Comparison of ENCODE assay signal across 10 cellular contexts in the genomic region with DNA sequence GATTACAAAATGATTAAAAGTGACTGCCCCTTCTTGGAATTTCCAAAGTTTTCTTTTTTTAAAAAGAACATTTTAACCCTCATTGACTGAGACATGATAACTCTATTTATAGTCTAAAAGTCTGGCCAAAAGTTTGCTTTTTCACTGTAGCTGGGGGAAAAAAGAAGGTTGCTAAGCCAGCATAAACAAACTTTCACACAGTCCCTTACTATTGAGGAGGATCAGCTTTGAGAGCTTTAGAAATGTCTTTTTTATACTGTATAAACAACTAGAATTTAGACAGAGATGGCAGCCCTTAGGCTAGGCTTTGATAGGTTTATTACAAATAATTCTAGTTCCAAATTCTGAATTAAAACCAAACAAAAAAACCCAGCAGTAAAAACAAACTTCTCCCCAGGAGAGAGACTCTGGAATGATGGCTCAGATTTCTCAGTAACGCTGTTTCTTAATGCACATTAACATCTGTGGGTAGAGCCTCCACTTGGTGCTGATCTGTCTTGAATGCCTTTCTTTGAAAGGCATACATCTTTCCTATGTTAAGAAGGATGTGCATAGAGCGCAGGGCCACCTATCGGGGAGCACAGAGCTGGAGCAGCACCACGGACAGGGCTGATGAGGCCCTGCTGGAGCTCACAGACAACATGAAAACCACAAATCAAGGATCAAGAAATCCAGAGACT.
A peak's percentile ranks its signal among the peaks of the same experiment; 100 is the strongest.
DNase-seq lines count a peak whose midpoint lies in the region; ATAC-seq and TF ChIP-seq lines count a peak whose summit lies in the region.
"Had no signal": no experiment of that assay in that cellular context is flagged by ENCODE, and none has a peak within 500 bp of the region (broad histone marks: within the 10 kb centered on the region; RNA-seq: fewer than 3 reads in every experiment).

No MANE protein-coding gene starts in this region.

- H3K9me3 Mint-ChIP-seq in progenitor cell of endocrine pancreas (ENCODE audit: low read depth), result no peaks in the 10 kb centered on the region
- H3K9me3 Mint-ChIP-seq: T-helper 1 cell treated with Interleukin-12 subunit alpha and Interleukin-12 subunit beta and Interleukin-4 antibody, amounts not matched to agents 30 μg/mL and 1 μg/mL, for 36 hours had no signal

- peak; percentile 57 for TF ChIP-seq CTCF in brain microvascular endothelial cell (IDR thresholded peaks at IDR 0.05; ENCODE audit: low read depth, low read length, missing control alignments)
- no peak for TF ChIP-seq CTCF in progenitor cell of endocrine pancreas (IDR thresholded peaks at IDR 0.05; ENCODE audit: unreplicated experiment)
- TF ChIP-seq CTCF in body of pancreas (IDR thresholded peaks at IDR 0.05), result no peak

- H3K9ac ChIP-seq in BLaER1, result no peak overlapping the region

- no peak for ATAC-seq in body of pancreas

- H3K4me1 ChIP-seq in BLaER1 (peaks cover 94% of the 10 kb centered on the region), body of pancreas (peaks cover 22% of the 10 kb centered on the region)

- TF ChIP-seq POLR2A in body of pancreas (IDR thresholded peaks at IDR 0.05), result no peak

- no peaks in the 10 kb centered on the region for H3K27me3 ChIP-seq in BLaER1
- H3K27me3 ChIP-seq in brain microvascular endothelial cell (replicated peaks), result no peaks in the 10 kb centered on the region
- H3K27me3 ChIP-seq in body of pancreas, result no peaks in the 10 kb centered on the region

- H4K20me1 ChIP-seq in BLaER1, result peaks cover 100% of the 10 kb centered on the region

- WGBS in body of pancreas, 2 donors, result 77 to 89% methylated on average over 4 of the region's 4 CpGs

- in situ Hi-C loops in brain microvascular endothelial cell (cut with HindIII; ENCODE audit: low pct_ligation_motif_present, low sequenced_read_pairs), result no loop called here

- H3K27ac Mint-ChIP-seq in progenitor cell of endocrine pancreas, result no peak overlapping the region
- H3K27ac Mint-ChIP-seq: T-helper 1 cell treated with Interleukin-12 subunit alpha and Interleukin-12 subunit beta and Interleukin-4 antibody, amounts not matched to agents 30 μg/mL and 1 μg/mL, for 36 hours had no signal

- peak; percentile 45 for DNase-seq in HT1080 (ENCODE audit: low read depth)
- peak; percentile 50 for DNase-seq in brain microvascular endothelial cell
- DNase-seq in lung microvascular endothelial cell (ENCODE audit: low read depth in 2 of 2), result peak; percentile 23 to 37
- DNase-seq in progenitor cell of endocrine pancreas (ENCODE audit: low spot score, unreplicated experiment), result no peak
- no peak for DNase-seq in inferior parietal cortex (ENCODE audit: extremely low spot score)
- no peak for DNase-seq in body of pancreas
- DNase-seq in NCI-H2081 treated with DMSO at 0.1 percent for 48 hours (lab: John Stamatoyannopoulos, UW), result no peak
- DNase-seq: effector CD8-positive, alpha-beta T cell had no signal

- peaks cover 8% of the 10 kb centered on the region for H3K4me1 Mint-ChIP-seq in progenitor cell of endocrine pancreas (ENCODE audit: low read depth)

- H3K4me3 ChIP-seq in BLaER1 (no peak overlapping the region), brain microvascular endothelial cell (ENCODE audit: low read depth, low read length) (no peak overlapping the region), body of pancreas (no peak overlapping the region)

- H3K36me3 ChIP-seq in BLaER1, result peaks cover 97% of the 10 kb centered on the region
- H3K36me3 ChIP-seq in brain microvascular endothelial cell (replicated peaks), result no peaks in the 10 kb centered on the region
- no peaks in the 10 kb centered on the region for H3K36me3 ChIP-seq in body of pancreas (replicated peaks in 1 of 2; ENCODE audit: insufficient read depth in 1 of 2, low read depth in 2 of 2)

- no peaks in the 10 kb centered on the region for H3K27me3 Mint-ChIP-seq in progenitor cell of endocrine pancreas

- no peak overlapping the region for H3K4me3 Mint-ChIP-seq in progenitor cell of endocrine pancreas (ENCODE audit: low read depth)
- H3K4me3 Mint-ChIP-seq: T-helper 1 cell treated with Interleukin-12 subunit alpha and Interleukin-12 subunit beta and Interleukin-4 antibody, amounts not matched to agents 30 μg/mL and 1 μg/mL, for 36 hours had no signal

- H3K9me3 ChIP-seq in BLaER1, result no peaks in the 10 kb centered on the region
- H3K9me3 ChIP-seq in body of pancreas, result no peaks in the 10 kb centered on the region

- H3K27ac ChIP-seq in BLaER1 (no peak overlapping the region), brain microvascular endothelial cell (no peak overlapping the region), body of pancreas (no peak overlapping the region)

- intact Hi-C loops in body of pancreas (cut with DNase I), result no loop called here

- H3K36me3 Mint-ChIP-seq in progenitor cell of endocrine pancreas (ENCODE audit: insufficient read depth), result peaks cover 4% of the 10 kb centered on the region

- peak overlapping the region; percentile 57 for H3K4me2 ChIP-seq in BLaER1

Comparison
In these comparisons a context has a peak if more than half of its experiments do, and no peak if none do; other contexts are left out.
1. DNase-seq: peak in HT1080 (single experiment), brain microvascular endothelial cell (single experiment) and lung microvascular endothelial cell (2 of 2); none in progenitor cell of endocrine pancreas (single experiment), inferior parietal cortex (single experiment), body of pancreas (0 of 4) and NCI-H2081 treated with DMSO at 0.1 percent for 48 hours (single experiment).